In genomic region chr12:51183349-51183748, GRCh38 we compare ENCODE assay signal across 1 cellular context.
TF ChIP-seq lines count a peak whose summit lies in the region.

No MANE protein-coding gene starts in this region.

TF ChIP-seq in K562, 482 proteins besides CTCF, POLR2A, EP300 and RAD21:
- TF ChIP-seq, protein P1, sequence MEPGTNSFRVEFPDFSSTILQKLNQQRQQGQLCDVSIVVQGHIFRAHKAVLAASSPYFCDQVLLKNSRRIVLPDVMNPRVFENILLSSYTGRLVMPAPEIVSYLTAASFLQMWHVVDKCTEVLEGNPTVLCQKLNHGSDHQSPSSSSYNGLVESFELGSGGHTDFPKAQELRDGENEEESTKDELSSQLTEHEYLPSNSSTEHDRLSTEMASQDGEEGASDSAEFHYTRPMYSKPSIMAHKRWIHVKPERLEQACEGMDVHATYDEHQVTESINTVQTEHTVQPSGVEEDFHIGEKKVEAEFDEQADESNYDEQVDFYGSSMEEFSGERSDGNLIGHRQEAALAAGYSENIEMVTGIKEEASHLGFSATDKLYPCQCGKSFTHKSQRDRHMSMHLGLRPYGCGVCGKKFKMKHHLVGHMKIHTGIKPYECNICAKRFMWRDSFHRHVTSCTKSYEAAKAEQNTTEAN (CRISPR knock-in tag; IDR thresholded peaks at IDR 0.05): no peak
- TF ChIP-seq ZNF57 (CRISPR knock-in tag; IDR thresholded peaks at IDR 0.05) (no peak), ZNF75A (CRISPR knock-in tag; IDR thresholded peaks at IDR 0.05) (no peak), CAMTA2 (CRISPR knock-in tag; conservative IDR thresholded peaks at IDR 0.05) (no peak), BDP1 (IDR thresholded peaks at IDR 0.05; ENCODE audit: insufficient read depth, insufficient read length) (no peak), POLR2G (IDR thresholded peaks at IDR 0.05; ENCODE audit: low read depth, low read length) (no peak), KHSRP (IDR thresholded peaks at IDR 0.05) (no peak), CEBPB (tag; IDR thresholded peaks at IDR 0.05) (no peak), MTF1 (CRISPR knock-in tag; IDR thresholded peaks at IDR 0.05; ENCODE audit: borderline replicate concordance) (no peak), RFX1 (IDR thresholded peaks at IDR 0.05) (no peak)
- TF ChIP-seq, protein P2, sequence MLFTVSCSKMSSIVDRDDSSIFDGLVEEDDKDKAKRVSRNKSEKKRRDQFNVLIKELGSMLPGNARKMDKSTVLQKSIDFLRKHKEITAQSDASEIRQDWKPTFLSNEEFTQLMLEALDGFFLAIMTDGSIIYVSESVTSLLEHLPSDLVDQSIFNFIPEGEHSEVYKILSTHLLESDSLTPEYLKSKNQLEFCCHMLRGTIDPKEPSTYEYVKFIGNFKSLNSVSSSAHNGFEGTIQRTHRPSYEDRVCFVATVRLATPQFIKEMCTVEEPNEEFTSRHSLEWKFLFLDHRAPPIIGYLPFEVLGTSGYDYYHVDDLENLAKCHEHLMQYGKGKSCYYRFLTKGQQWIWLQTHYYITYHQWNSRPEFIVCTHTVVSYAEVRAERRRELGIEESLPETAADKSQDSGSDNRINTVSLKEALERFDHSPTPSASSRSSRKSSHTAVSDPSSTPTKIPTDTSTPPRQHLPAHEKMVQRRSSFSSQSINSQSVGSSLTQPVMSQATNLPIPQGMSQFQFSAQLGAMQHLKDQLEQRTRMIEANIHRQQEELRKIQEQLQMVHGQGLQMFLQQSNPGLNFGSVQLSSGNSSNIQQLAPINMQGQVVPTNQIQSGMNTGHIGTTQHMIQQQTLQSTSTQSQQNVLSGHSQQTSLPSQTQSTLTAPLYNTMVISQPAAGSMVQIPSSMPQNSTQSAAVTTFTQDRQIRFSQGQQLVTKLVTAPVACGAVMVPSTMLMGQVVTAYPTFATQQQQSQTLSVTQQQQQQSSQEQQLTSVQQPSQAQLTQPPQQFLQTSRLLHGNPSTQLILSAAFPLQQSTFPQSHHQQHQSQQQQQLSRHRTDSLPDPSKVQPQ (CRISPR knock-in tag; IDR thresholded peaks at IDR 0.05; ENCODE audit: borderline replicate concordance): no peak
- TF ChIP-seq, protein P3, sequence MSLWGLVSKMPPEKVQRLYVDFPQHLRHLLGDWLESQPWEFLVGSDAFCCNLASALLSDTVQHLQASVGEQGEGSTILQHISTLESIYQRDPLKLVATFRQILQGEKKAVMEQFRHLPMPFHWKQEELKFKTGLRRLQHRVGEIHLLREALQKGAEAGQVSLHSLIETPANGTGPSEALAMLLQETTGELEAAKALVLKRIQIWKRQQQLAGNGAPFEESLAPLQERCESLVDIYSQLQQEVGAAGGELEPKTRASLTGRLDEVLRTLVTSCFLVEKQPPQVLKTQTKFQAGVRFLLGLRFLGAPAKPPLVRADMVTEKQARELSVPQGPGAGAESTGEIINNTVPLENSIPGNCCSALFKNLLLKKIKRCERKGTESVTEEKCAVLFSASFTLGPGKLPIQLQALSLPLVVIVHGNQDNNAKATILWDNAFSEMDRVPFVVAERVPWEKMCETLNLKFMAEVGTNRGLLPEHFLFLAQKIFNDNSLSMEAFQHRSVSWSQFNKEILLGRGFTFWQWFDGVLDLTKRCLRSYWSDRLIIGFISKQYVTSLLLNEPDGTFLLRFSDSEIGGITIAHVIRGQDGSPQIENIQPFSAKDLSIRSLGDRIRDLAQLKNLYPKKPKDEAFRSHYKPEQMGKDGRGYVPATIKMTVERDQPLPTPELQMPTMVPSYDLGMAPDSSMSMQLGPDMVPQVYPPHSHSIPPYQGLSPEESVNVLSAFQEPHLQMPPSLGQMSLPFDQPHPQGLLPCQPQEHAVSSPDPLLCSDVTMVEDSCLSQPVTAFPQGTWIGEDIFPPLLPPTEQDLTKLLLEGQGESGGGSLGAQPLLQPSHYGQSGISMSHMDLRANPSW (CRISPR knock-in tag; IDR thresholded peaks at IDR 0.05): no peak
